17 cellular contexts compared by ENCODE assay signal in the genomic region with DNA sequence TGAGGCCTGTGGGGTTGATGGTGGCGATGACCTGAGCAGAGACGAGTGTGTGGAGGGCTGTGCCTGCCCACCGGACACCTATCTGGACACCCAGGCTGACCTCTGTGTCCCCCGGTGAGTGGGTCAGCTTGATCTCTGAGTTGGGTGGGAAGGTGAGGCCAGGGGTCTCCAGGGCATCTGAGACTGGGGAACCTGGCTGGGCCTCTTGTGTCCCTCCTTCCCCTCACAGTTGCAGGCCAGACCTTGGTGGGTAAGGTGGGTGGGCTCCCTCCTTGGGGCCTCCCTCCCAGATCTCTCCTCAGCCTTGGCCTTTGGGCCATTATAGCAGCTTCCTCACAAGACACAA. TPM values are rescaled to one million over a fixed set of nuclear protein-coding genes. Genes with fewer than 3 reads are reported as not detected.
DNase-seq lines count a peak whose midpoint lies in the region; ATAC-seq, FAIRE-seq and TF ChIP-seq lines count a peak whose summit lies in the region.
"Had no signal": no experiment of that assay in that cellular context is flagged by ENCODE, and none has a peak within 500 bp of the region (broad histone marks: within the 10 kb centered on the region; RNA-seq: fewer than 3 reads in every experiment).

No MANE protein-coding gene starts in this region.

- H3K4me3 ChIP-seq in coronary artery (no peak overlapping the region), kidney (ENCODE audit: low read length in 2 of 2) (no peak overlapping the region)
- H3K4me3 ChIP-seq: GM12878 had no signal

- H3K27me3 Mint-ChIP-seq in activated B cell treated with CpG ODN at 0.5 μM for 24 hours, result peaks cover 11% of the 10 kb centered on the region

- no peaks in the 10 kb centered on the region for H3K36me3 Mint-ChIP-seq in activated B cell treated with CpG ODN at 0.5 μM for 24 hours (ENCODE audit: low read depth)
- H3K36me3 Mint-ChIP-seq: CD4-positive, alpha-beta memory T cell had no signal

- no peaks in the 10 kb centered on the region for H3K4me1 ChIP-seq in kidney (ENCODE audit: control insufficient read depth in 1 of 2, insufficient read depth in 1 of 2, low read depth in 1 of 2, low read length in 2 of 2)
- H3K4me1 ChIP-seq: BE2C had no signal

- intact Hi-C loops in activated B cell treated with CpG ODN at 0.5 μM for 24 hours (cut with micrococcal nuclease) (no loop called here), kidney (cut with DNase I) (no loop called here)

- no peak for FAIRE-seq in kidney (lab: Jason Lieb, UNC)
- FAIRE-seq: A204.1, GM12878, GM18507 had no signal

- no peaks in the 10 kb centered on the region for H3K36me3 ChIP-seq in kidney (ENCODE audit: control insufficient read depth in 1 of 2, insufficient read depth in 2 of 2, low read length in 2 of 2)
- H3K36me3 ChIP-seq: BE2C had no signal

- ATAC-seq in activated B cell treated with CpG ODN at 0.5 μM for 24 hours (ENCODE audit: low read depth), result no peak
- ATAC-seq: GM12878 had no signal

- DNase-seq in activated B cell treated with CpG ODN at 0.5 μM for 24 hours (peak; percentile 1), coronary artery (ENCODE audit: low spot score) (peak; percentile 38), kidney (peak; percentile 26), ureter (ENCODE audit: low spot score) (peak; percentile 26), NCI-H345 treated with DMSO at 0.1 percent for 48 hours (lab: John Stamatoyannopoulos, UW; ENCODE audit: unreplicated experiment) (no peak), NCI-H2107 treated with DMSO at 0.1 percent for 48 hours (lab: John Stamatoyannopoulos, UW; ENCODE audit: unreplicated experiment) (no peak), Ammon's horn (ENCODE audit: low spot score) (no peak)
- DNase-seq: BE2C; CD4-positive, alpha-beta memory T cell; DMS79; H7 had no signal

- no peak overlapping the region for H3K4me3 Mint-ChIP-seq in activated B cell treated with CpG ODN at 0.5 μM for 24 hours
- H3K4me3 Mint-ChIP-seq: CD4-positive, alpha-beta memory T cell had no signal

- TF ChIP-seq CTCF in activated B cell treated with CpG ODN at 0.5 μM for 24 hours (IDR thresholded peaks at IDR 0.05), result no peak
- TF ChIP-seq CTCF in coronary artery (IDR thresholded peaks at IDR 0.05), result no peak
- no peak for TF ChIP-seq CTCF in kidney (IDR thresholded peaks at IDR 0.05; ENCODE audit: borderline replicate concordance, extremely low read depth, insufficient read depth)

- H3K27ac ChIP-seq in coronary artery (no peak overlapping the region), kidney (ENCODE audit: low read depth in 2 of 2, low read length in 2 of 2) (no peak overlapping the region)
- H3K27ac ChIP-seq: C4-2B had no signal

- no peak overlapping the region for H3K9ac ChIP-seq in kidney (ENCODE audit: low read length in 2 of 2)

- H3K9me3 ChIP-seq in kidney (ENCODE audit: control insufficient read depth in 1 of 2, low read length in 2 of 2), result no peaks in the 10 kb centered on the region
- H3K9me3 ChIP-seq: BE2C had no signal

- POLR2A ChIA-PET in activated B cell treated with CpG ODN at 0.5 μM for 24 hours (lab: Charles Lee), result no interaction called here

- H3K9me3 Mint-ChIP-seq in activated B cell treated with CpG ODN at 0.5 μM for 24 hours, result no peaks in the 10 kb centered on the region
- H3K9me3 Mint-ChIP-seq: CD4-positive, alpha-beta memory T cell had no signal

- CTCF ChIA-PET in activated B cell treated with CpG ODN at 0.5 μM for 24 hours (lab: Charles Lee), result no interaction called here

- no peak overlapping the region for H3K27ac Mint-ChIP-seq in activated B cell treated with CpG ODN at 0.5 μM for 24 hours
- H3K27ac Mint-ChIP-seq: CD4-positive, alpha-beta memory T cell had no signal

- peaks cover 6% of the 10 kb centered on the region for H3K4me1 Mint-ChIP-seq in activated B cell treated with CpG ODN at 0.5 μM for 24 hours

RNA-seq across cellular contexts. Expression of a gene that starts 27.7 kb away (rescaled TPM):
- total RNA-seq in activated B cell treated with CpG ODN at 0.5 μM for 24 hours, result not detected in 2 replicates
- 0.06 TPM for total RNA-seq in kidney
- polyA plus RNA-seq in kidney (ENCODE audit: insufficient read depth, low read depth, low replicate concordance), result not detected
- total RNA-seq in ureter, result 0.31 TPM
- total RNA-seq: CD4-positive, alpha-beta memory T cell; G401; GM12878; HT-29 had no signal
- polyA plus RNA-seq: CD4-positive, alpha-beta memory T cell; GM12878 had no signal

RNA-seq across cellular contexts. Expression of a gene that starts 30.6 kb away (rescaled TPM):
- total RNA-seq in activated B cell treated with CpG ODN at 0.5 μM for 24 hours, result not detected in 2 replicates
- total RNA-seq in kidney, result 38.6 TPM
- polyA plus RNA-seq in kidney (ENCODE audit: insufficient read depth, low read depth, low replicate concordance), result 107 TPM
- 14.3 TPM for total RNA-seq in ureter
- total RNA-seq: CD4-positive, alpha-beta memory T cell; G401; GM12878 had no signal
- polyA plus RNA-seq: CD4-positive, alpha-beta memory T cell; GM12878 had no signal

Comparison
In these comparisons a context has a peak if more than half of its experiments do, and no peak if none do; other contexts are left out.
1. DNase-seq: peak in activated B cell treated with CpG ODN at 0.5 μM for 24 hours (single experiment), coronary artery (single experiment), kidney (single experiment) and ureter (single experiment); none in NCI-H345 treated with DMSO at 0.1 percent for 48 hours (single experiment), NCI-H2107 treated with DMSO at 0.1 percent for 48 hours (single experiment) and Ammon's horn (single experiment).
2. RNA of a gene that starts 30.6 kb away (total RNA-seq): 38.6 TPM in kidney (single experiment) and 14.3 TPM in ureter (single experiment); not detected in activated B cell treated with CpG ODN at 0.5 μM for 24 hours; every median in the first group is over 10 times any median in the second.